Comparison of ENCODE assay signal across 8 cellular contexts in genomic region chr22:30668306-30668655, GRCh38. TPM values are rescaled to one million over a fixed set of nuclear protein-coding genes. Genes with fewer than 3 reads are reported as not detected.
DNase-seq lines count a peak whose midpoint lies in the region; ATAC-seq and TF ChIP-seq lines count a peak whose summit lies in the region.

No MANE protein-coding gene starts in this region.

- H3K9me3 ChIP-seq in Caco-2 (no peaks in the 10 kb centered on the region), neural cell (ENCODE audit: low read length) (no peaks in the 10 kb centered on the region)

- H3K4me2 ChIP-seq in KMS-11 (peak overlapping the region; percentile 40), neural cell (ENCODE audit: low read length) (peak overlapping the region; percentile 37)

- no peaks in the 10 kb centered on the region for H3K27me3 Mint-ChIP-seq in Caco-2 (ENCODE audit: insufficient read depth, unreplicated experiment)
- H3K27me3 Mint-ChIP-seq in dendritic cell treated with granulocyte-macrophage colony-stimulating factor and Interleukin-4, amounts not matched to agents 40 ng/mL and 50 ng/mL, for 4 days, result peaks cover 18% of the 10 kb centered on the region

- peak overlapping the region; percentile 98 for H2AFZ ChIP-seq in KMS-11 (ENCODE audit: low read depth)
- H2AFZ ChIP-seq in neural cell (ENCODE audit: low read depth, low read length), result peak overlapping the region; percentile 41

- CTCF ChIA-PET in Caco-2 (lab: Charles Lee), result interaction anchor here (0.9 to 1.4 kb wide), 3 partner anchors 34 to 87 kb away, joined by 3 to 4 read pairs (median 3); partner anchors contain the start of gene PES1

- H3K4me1 Mint-ChIP-seq in Caco-2 (ENCODE audit: low read depth, unreplicated experiment), result peaks cover 17% of the 10 kb centered on the region
- peaks cover 50% of the 10 kb centered on the region for H3K4me1 Mint-ChIP-seq in dendritic cell treated with granulocyte-macrophage colony-stimulating factor and Interleukin-4, amounts not matched to agents 40 ng/mL and 50 ng/mL, for 4 days (ENCODE audit: low read depth)

- H3K4me1 ChIP-seq in Caco-2 (peaks cover 4% of the 10 kb centered on the region; the same call in 1 of the 2 replicates), KMS-11 (ENCODE audit: low read depth, poor library complexity, severe bottlenecking) (peaks cover 16% of the 10 kb centered on the region)

- H3K4me3 ChIP-seq in Caco-2 (ENCODE audit: low read depth, low read length) (peak overlapping the region; percentile 86), KMS-11 (IDR thresholded peaks at IDR 0.05; ENCODE audit: insufficient read depth, low read depth, low read length) (no peak overlapping the region), neural cell (ENCODE audit: low read length) (peak overlapping the region; percentile 79)

- POLR2A ChIA-PET in Caco-2 (lab: Charles Lee), result no interaction called here

- no peak for DNase-seq in Caco-2
- no peak for DNase-seq in foreskin melanocyte
- DNase-seq in left lobe of liver (ENCODE audit: low spot score), result no peak
- no peak for DNase-seq in SKM-1 treated with dmso at 0.1 percent for 144 hours (lab: John Stamatoyannopoulos, UW; ENCODE audit: unreplicated experiment)

- H3K79me2 ChIP-seq in KMS-11 (ENCODE audit: insufficient read depth, low read depth), result no peaks in the 10 kb centered on the region
- peaks cover 7% of the 10 kb centered on the region for H3K79me2 ChIP-seq in neural cell (replicated peaks; ENCODE audit: insufficient read depth, low read length)

- no peak for TF ChIP-seq CTCF in Caco-2 (IDR thresholded peaks at IDR 0.05; ENCODE audit: insufficient read depth in 1 of 2, low read depth in 1 of 2, low read length in 1 of 2, severe bottlenecking in 1 of 2, unreplicated experiment in 1 of 2)
- no peak for TF ChIP-seq CTCF in KMS-11 (conservative IDR thresholded peaks at IDR 0.05; ENCODE audit: low read depth, low read length)
- TF ChIP-seq CTCF in neural cell (IDR thresholded peaks at IDR 0.05; ENCODE audit: poor library complexity, severe bottlenecking), result no peak

- H3K36me3 Mint-ChIP-seq in Caco-2 (ENCODE audit: insufficient read depth, unreplicated experiment), result no peaks in the 10 kb centered on the region
- H3K36me3 Mint-ChIP-seq in dendritic cell treated with granulocyte-macrophage colony-stimulating factor and Interleukin-4, amounts not matched to agents 40 ng/mL and 50 ng/mL, for 4 days (ENCODE audit: low read depth), result peaks cover 35% of the 10 kb centered on the region

- H3K27ac ChIP-seq in KMS-11 (no peak overlapping the region), neural cell (ENCODE audit: low read length) (peak overlapping the region; percentile 48)

- H3K27me3 ChIP-seq in Caco-2 (replicated peaks; ENCODE audit: control insufficient read depth, insufficient read depth, low read length) (no peaks in the 10 kb centered on the region; the same call in 1 of the 2 replicates), KMS-11 (ENCODE audit: insufficient read depth, low read depth) (no peaks in the 10 kb centered on the region), neural cell (ENCODE audit: insufficient read depth, low read depth, low read length) (no peaks in the 10 kb centered on the region)

- no peaks in the 10 kb centered on the region for H3K9me3 Mint-ChIP-seq in Caco-2 (ENCODE audit: unreplicated experiment)
- no peaks in the 10 kb centered on the region for H3K9me3 Mint-ChIP-seq in dendritic cell treated with granulocyte-macrophage colony-stimulating factor and Interleukin-4, amounts not matched to agents 40 ng/mL and 50 ng/mL, for 4 days

- H3F3A ChIP-seq in neural cell (ENCODE audit: insufficient read depth, low read length, poor library complexity, severe bottlenecking), result no peaks in the 10 kb centered on the region

- BruUV-seq in Caco-2 (replicated peaks; lab: Mats Ljungman, UMichigan), result TSS peak; percentile 83

- no peak for TF ChIP-seq EP300 in neural cell (conservative IDR thresholded peaks at IDR 0.05; ENCODE audit: poor library complexity, severe bottlenecking)

- intact Hi-C loops in Caco-2 (cut with micrococcal nuclease; ENCODE audit: unreplicated experiment), result no loop called here
- intact Hi-C loops in dendritic cell treated with granulocyte-macrophage colony-stimulating factor and Interleukin-4, amounts not matched to agents 40 ng/mL and 50 ng/mL, for 4 days (cut with micrococcal nuclease), result no loop called here

- peak overlapping the region; percentile 94 for H3K4me3 Mint-ChIP-seq in Caco-2 (ENCODE audit: unreplicated experiment)
- peak overlapping the region; percentile 91 for H3K4me3 Mint-ChIP-seq in dendritic cell treated with granulocyte-macrophage colony-stimulating factor and Interleukin-4, amounts not matched to agents 40 ng/mL and 50 ng/mL, for 4 days

- H3K36me3 ChIP-seq in Caco-2 (ENCODE audit: control insufficient read depth, insufficient read depth, low read length) (no peaks in the 10 kb centered on the region; the same call in 1 of the 2 replicates), KMS-11 (ENCODE audit: insufficient read depth) (no peaks in the 10 kb centered on the region), neural cell (ENCODE audit: insufficient read depth, low read length) (no peaks in the 10 kb centered on the region)

- no peaks in the 10 kb centered on the region for H3K9me2 ChIP-seq in neural cell (ENCODE audit: insufficient read depth, low read length)

- no peak for TF ChIP-seq RAD21 in neural cell (conservative IDR thresholded peaks at IDR 0.05)

- peak overlapping the region; percentile 86 for H3K27ac Mint-ChIP-seq in Caco-2 (ENCODE audit: unreplicated experiment)
- H3K27ac Mint-ChIP-seq in dendritic cell treated with granulocyte-macrophage colony-stimulating factor and Interleukin-4, amounts not matched to agents 40 ng/mL and 50 ng/mL, for 4 days, result peak overlapping the region; percentile 84

- peak overlapping the region; percentile 31 for H3K9ac ChIP-seq in KMS-11
- H3K9ac ChIP-seq in neural cell (ENCODE audit: low read length), result peak overlapping the region; percentile 68

- no peak for ATAC-seq in activated CD4-positive, CD25-positive, alpha-beta regulatory T cell treated with anti-CD3 and anti-CD28 coated beads, Interleukin-2, amount 50 U/mL, for 24 hours
- no peak for ATAC-seq in left lobe of liver

- H4K20me1 ChIP-seq in KMS-11 (ENCODE audit: insufficient read depth) (no peaks in the 10 kb centered on the region), neural cell (ENCODE audit: insufficient read depth) (no peaks in the 10 kb centered on the region)

TF ChIP-seq in neural cell, 6 proteins besides CTCF, POLR2A, EP300 and RAD21:
- TF ChIP-seq EZH2 (IDR thresholded peaks at IDR 0.05; ENCODE audit: borderline replicate concordance, insufficient read depth, low read length, poor library complexity, severe bottlenecking) (no peak), POLR2AphosphoS5 (IDR thresholded peaks at IDR 0.05) (no peak), SMC3 (conservative IDR thresholded peaks at IDR 0.05; ENCODE audit: poor library complexity) (no peak), REST (IDR thresholded peaks at IDR 0.05; ENCODE audit: borderline replicate concordance) (no peak), MXI1 (conservative IDR thresholded peaks at IDR 0.05; ENCODE audit: poor library complexity, severe bottlenecking) (no peak), TAF1 (IDR thresholded peaks at IDR 0.05; ENCODE audit: low read depth) (no peak)
TF ChIP-seq in neural cell: peak in this region for 0.

RNA-seq across cellular contexts. Expression of gene DUSP18, which starts 0.6 kb away (rescaled TPM):
- 6.0 and 7.9 TPM in 2 replicates for total RNA-seq in Caco-2 (2022)
- polyA plus RNA-seq in neural cell, result 18.6 and 22.2 TPM in 2 replicates
- 38.2 and 41.7 TPM in 2 replicates for polyA minus RNA-seq in neural cell
- total RNA-seq in left lobe of liver, result 0.70 TPM

RNA-seq across cellular contexts. Expression of gene OSBP2, which starts 26.4 kb away (rescaled TPM):
- total RNA-seq in Caco-2 (2022) (4.2 and 6.2 TPM in 2 replicates), left lobe of liver (0.63 TPM)
- 8.7 and 10.2 TPM in 2 replicates for polyA plus RNA-seq in neural cell
- polyA minus RNA-seq in neural cell, result 15.8 and 24.4 TPM in 2 replicates

RNA-seq across cellular contexts. Expression of gene SLC35E4, which starts 32.7 kb away (rescaled TPM):
- 0.27 and 0.74 TPM in 2 replicates for total RNA-seq in Caco-2 (2022)
- polyA plus RNA-seq in neural cell, result 5.5 and 7.6 TPM in 2 replicates
- polyA minus RNA-seq in neural cell, result 6.1 and 7.5 TPM in 2 replicates
- total RNA-seq in left lobe of liver, result 0.33 TPM
